ENCODE assay signal across 3 cellular contexts in genomic region chr17:79506955-79507354, GRCh38.
"Had no signal": no experiment of that assay in that cellular context is flagged by ENCODE, and none has a peak within 500 bp of the region (broad histone marks: within the 10 kb centered on the region; RNA-seq: fewer than 3 reads in every experiment).

No MANE protein-coding gene starts in this region.

- DNase-seq: GDM1, GF-D8 had no signal

- H3K4me3 ChIP-seq: GM12878 had no signal
